ENCODE assay signal across 1 cellular context in genomic region chr16:1769402-1770300, GRCh38.
A peak's percentile ranks its signal among the peaks of the same experiment; 100 is the strongest.
TF ChIP-seq lines count a peak whose summit lies in the region.

No MANE protein-coding gene starts in this region.

TF ChIP-seq in HepG2, 621 proteins besides CTCF, POLR2A, EP300 and RAD21:
- 0 out of 2 replicates have a peak, but pooled peaks have one; percentile 20 for TF ChIP-seq KDM2A (CRISPR knock-in tag; IDR thresholded peaks at IDR 0.05; ENCODE audit: borderline replicate concordance, low read depth)
- TF ChIP-seq MATR3 (CRISPR knock-in tag; IDR thresholded peaks at IDR 0.05): no peak
- TF ChIP-seq SMARCE1 (IDR thresholded peaks at IDR 0.05; ENCODE audit: borderline replicate concordance): no peak
- no peak for TF ChIP-seq ZNF672 (CRISPR knock-in tag; IDR thresholded peaks at IDR 0.05)
- TF ChIP-seq NFYC (CRISPR knock-in tag; IDR thresholded peaks at IDR 0.05): no peak
- TF ChIP-seq RBM39 (IDR thresholded peaks at IDR 0.05; ENCODE audit: low read depth, low read length, poor library complexity, severe bottlenecking): peak; percentile 3
- peak; percentile 45; the same call in 1 of the 2 replicates for TF ChIP-seq POLR2G (IDR thresholded peaks at IDR 0.05; ENCODE audit: low read depth, low read length)
- TF ChIP-seq ZNF839 (CRISPR knock-in tag; IDR thresholded peaks at IDR 0.05; ENCODE audit: borderline replicate concordance): 0 out of 2 replicates have a peak, but pooled peaks have one; percentile 17
- peak; percentile 43; the same call in 1 of the 2 replicates for TF ChIP-seq RBFOX2 (IDR thresholded peaks at IDR 0.05; ENCODE audit: low read depth, low read length)
- TF ChIP-seq CBX5 (CRISPR knock-in tag; IDR thresholded peaks at IDR 0.05; ENCODE audit: borderline replicate concordance): no peak
- peak; percentile 67 for TF ChIP-seq AGO1 (IDR thresholded peaks at IDR 0.05; ENCODE audit: low read depth, low read length, poor library complexity, severe bottlenecking)
- TF ChIP-seq ZNF362 (CRISPR knock-in tag; IDR thresholded peaks at IDR 0.05; ENCODE audit: borderline replicate concordance): no peak
- no peak for TF ChIP-seq SNAI1 (CRISPR knock-in tag; IDR thresholded peaks at IDR 0.05; ENCODE audit: borderline replicate concordance)
- peak; percentile 94 for TF ChIP-seq AGO2 (optimal IDR thresholded peaks at IDR 0.05; ENCODE audit: low read depth, low read length)
- 0 out of 2 replicates have a peak, but pooled peaks have one; percentile 14 for TF ChIP-seq CHD2 (IDR thresholded peaks at IDR 0.05; ENCODE audit: low read depth, low read length)
- TF ChIP-seq PRPF4 (IDR thresholded peaks at IDR 0.05; ENCODE audit: low read depth, low read length, poor library complexity, severe bottlenecking): peak; percentile 31
- no peak for TF ChIP-seq NONO (IDR thresholded peaks at IDR 0.05)
- peak; percentile 36; the same call in 1 of the 2 replicates for TF ChIP-seq NONO (CRISPR knock-in tag; conservative IDR thresholded peaks at IDR 0.05)
- no peak for TF ChIP-seq ZBTB10 (CRISPR knock-in tag; IDR thresholded peaks at IDR 0.05; ENCODE audit: borderline replicate concordance)
TF ChIP-seq in HepG2: peak in this region for 10.
